1 cellular context compared by ENCODE assay signal in genomic region chr14:50395448-50395847, GRCh38.
TF ChIP-seq lines count a peak whose summit lies in the region.

No MANE protein-coding gene starts in this region.

TF ChIP-seq in WTC11, 78 proteins besides CTCF, POLR2A, EP300 and RAD21 (continued from another document):
- TF ChIP-seq, protein P1, sequence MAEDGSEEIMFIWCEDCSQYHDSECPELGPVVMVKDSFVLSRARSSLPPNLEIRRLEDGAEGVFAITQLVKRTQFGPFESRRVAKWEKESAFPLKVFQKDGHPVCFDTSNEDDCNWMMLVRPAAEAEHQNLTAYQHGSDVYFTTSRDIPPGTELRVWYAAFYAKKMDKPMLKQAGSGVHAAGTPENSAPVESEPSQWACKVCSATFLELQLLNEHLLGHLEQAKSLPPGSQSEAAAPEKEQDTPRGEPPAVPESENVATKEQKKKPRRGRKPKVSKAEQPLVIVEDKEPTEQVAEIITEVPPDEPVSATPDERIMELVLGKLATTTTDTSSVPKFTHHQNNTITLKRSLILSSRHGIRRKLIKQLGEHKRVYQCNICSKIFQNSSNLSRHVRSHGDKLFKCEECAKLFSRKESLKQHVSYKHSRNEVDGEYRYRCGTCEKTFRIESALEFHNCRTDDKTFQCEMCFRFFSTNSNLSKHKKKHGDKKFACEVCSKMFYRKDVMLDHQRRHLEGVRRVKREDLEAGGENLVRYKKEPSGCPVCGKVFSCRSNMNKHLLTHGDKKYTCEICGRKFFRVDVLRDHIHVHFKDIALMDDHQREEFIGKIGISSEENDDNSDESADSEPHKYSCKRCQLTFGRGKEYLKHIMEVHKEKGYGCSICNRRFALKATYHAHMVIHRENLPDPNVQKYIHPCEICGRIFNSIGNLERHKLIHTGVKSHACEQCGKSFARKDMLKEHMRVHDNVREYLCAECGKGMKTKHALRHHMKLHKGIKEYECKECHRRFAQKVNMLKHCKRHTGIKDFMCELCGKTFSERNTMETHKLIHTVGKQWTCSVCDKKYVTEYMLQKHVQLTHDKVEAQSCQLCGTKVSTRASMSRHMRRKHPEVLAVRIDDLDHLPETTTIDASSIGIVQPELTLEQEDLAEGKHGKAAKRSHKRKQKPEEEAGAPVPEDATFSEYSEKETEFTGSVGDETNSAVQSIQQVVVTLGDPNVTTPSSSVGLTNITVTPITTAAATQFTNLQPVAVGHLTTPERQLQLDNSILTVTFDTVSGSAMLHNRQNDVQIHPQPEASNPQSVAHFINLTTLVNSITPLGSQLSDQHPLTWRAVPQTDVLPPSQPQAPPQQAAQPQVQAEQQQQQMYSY (CRISPR knock-in tag; IDR thresholded peaks at IDR 0.05) = no peak
- TF ChIP-seq TEAD1 (CRISPR knock-in tag; IDR thresholded peaks at IDR 0.05) = no peak
- TF ChIP-seq, protein P2, sequence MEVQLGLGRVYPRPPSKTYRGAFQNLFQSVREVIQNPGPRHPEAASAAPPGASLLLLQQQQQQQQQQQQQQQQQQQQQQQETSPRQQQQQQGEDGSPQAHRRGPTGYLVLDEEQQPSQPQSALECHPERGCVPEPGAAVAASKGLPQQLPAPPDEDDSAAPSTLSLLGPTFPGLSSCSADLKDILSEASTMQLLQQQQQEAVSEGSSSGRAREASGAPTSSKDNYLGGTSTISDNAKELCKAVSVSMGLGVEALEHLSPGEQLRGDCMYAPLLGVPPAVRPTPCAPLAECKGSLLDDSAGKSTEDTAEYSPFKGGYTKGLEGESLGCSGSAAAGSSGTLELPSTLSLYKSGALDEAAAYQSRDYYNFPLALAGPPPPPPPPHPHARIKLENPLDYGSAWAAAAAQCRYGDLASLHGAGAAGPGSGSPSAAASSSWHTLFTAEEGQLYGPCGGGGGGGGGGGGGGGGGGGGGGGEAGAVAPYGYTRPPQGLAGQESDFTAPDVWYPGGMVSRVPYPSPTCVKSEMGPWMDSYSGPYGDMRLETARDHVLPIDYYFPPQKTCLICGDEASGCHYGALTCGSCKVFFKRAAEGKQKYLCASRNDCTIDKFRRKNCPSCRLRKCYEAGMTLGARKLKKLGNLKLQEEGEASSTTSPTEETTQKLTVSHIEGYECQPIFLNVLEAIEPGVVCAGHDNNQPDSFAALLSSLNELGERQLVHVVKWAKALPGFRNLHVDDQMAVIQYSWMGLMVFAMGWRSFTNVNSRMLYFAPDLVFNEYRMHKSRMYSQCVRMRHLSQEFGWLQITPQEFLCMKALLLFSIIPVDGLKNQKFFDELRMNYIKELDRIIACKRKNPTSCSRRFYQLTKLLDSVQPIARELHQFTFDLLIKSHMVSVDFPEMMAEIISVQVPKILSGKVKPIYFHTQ (CRISPR knock-in tag; IDR thresholded peaks at IDR 0.05) = no peak
- no peak for TF ChIP-seq TP53 (CRISPR knock-in tag; IDR thresholded peaks at IDR 0.05)
- TF ChIP-seq, protein P3, sequence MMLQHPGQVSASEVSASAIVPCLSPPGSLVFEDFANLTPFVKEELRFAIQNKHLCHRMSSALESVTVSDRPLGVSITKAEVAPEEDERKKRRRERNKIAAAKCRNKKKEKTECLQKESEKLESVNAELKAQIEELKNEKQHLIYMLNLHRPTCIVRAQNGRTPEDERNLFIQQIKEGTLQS (CRISPR knock-in tag; conservative IDR thresholded peaks at IDR 0.05) = no peak
- TF ChIP-seq, protein P4, sequence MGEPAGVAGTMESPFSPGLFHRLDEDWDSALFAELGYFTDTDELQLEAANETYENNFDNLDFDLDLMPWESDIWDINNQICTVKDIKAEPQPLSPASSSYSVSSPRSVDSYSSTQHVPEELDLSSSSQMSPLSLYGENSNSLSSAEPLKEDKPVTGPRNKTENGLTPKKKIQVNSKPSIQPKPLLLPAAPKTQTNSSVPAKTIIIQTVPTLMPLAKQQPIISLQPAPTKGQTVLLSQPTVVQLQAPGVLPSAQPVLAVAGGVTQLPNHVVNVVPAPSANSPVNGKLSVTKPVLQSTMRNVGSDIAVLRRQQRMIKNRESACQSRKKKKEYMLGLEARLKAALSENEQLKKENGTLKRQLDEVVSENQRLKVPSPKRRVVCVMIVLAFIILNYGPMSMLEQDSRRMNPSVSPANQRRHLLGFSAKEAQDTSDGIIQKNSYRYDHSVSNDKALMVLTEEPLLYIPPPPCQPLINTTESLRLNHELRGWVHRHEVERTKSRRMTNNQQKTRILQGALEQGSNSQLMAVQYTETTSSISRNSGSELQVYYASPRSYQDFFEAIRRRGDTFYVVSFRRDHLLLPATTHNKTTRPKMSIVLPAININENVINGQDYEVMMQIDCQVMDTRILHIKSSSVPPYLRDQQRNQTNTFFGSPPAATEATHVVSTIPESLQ (CRISPR knock-in tag; IDR thresholded peaks at IDR 0.05) = no peak
- no peak for TF ChIP-seq NFYB (CRISPR knock-in tag; conservative IDR thresholded peaks at IDR 0.05; ENCODE audit: low read depth)
- no peak for TF ChIP-seq ZBTB21 (CRISPR knock-in tag; IDR thresholded peaks at IDR 0.05; ENCODE audit: borderline replicate concordance)
- TF ChIP-seq TEAD4 (CRISPR knock-in tag; IDR thresholded peaks at IDR 0.05) = no peak
- TF ChIP-seq GABPB1 (CRISPR knock-in tag; IDR thresholded peaks at IDR 0.05) = no peak
